ENCODE assay signal across 14 cellular contexts in the genomic region with DNA sequence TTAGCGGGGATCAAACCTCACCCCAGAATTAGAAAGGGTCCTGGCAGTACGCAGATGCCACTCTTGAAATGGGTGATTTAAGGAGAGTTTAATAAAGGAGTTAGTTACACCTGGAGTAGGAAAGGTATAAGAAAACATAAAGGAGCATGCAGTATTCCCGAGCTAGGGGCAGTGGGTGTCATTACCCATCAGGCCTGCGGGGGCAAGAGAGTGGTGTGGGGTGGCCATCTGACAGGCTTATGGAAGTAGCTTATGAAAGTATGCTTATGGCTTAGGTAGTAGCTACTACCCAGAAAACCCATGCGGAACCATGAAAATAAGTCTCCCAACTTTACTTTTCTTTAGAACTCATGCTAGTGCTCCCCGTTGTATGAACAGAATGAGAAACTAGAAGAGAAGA.
DNase-seq lines count a peak whose midpoint lies in the region; ATAC-seq and TF ChIP-seq lines count a peak whose summit lies in the region.
"Had no signal": no experiment of that assay in that cellular context is flagged by ENCODE, and none has a peak within 500 bp of the region (broad histone marks: within the 10 kb centered on the region; RNA-seq: fewer than 3 reads in every experiment).

No MANE protein-coding gene starts in this region.

- no peaks in the 10 kb centered on the region for H3K4me1 ChIP-seq in mesenchymal stem cell (ENCODE audit: control insufficient read depth, insufficient read depth, low read depth, low read length)
- H3K4me1 ChIP-seq: A549, lower lobe of right lung had no signal

- H3K4ac ChIP-seq in mesenchymal stem cell (ENCODE audit: low read depth in 1 of 2, low read length in 2 of 2) = no peak overlapping the region

- H3K14ac ChIP-seq in mesenchymal stem cell (ENCODE audit: low read length in 2 of 2) = no peak overlapping the region

- no peak overlapping the region for H2AFZ ChIP-seq in mesenchymal stem cell (ENCODE audit: low read depth, low read length)

- H3K9ac ChIP-seq in mesenchymal stem cell (ENCODE audit: low read length) = no peak overlapping the region

- no peaks in the 10 kb centered on the region for H3K9me3 ChIP-seq in mesenchymal stem cell (ENCODE audit: control insufficient read depth, low read length)
- H3K9me3 ChIP-seq: lower lobe of right lung had no signal

- DNase-seq in NCI-H82 (lab: John Stamatoyannopoulos, UW) (peak; percentile 30), NCI-H82 treated with DMSO at 0.1 percent for 48 hours (lab: John Stamatoyannopoulos, UW; ENCODE audit: unreplicated experiment) (no peak), HuH-7 (ENCODE audit: low spot score) (peak; percentile 29), choroid plexus epithelial cell (ENCODE audit: low read depth) (peak; percentile 2), neural crest cell (ENCODE audit: low read depth, low spot score) (no peak), mesenchymal stem cell (no peak), NCI-H345 treated with DMSO at 0.1 percent for 48 hours (lab: John Stamatoyannopoulos, UW; ENCODE audit: unreplicated experiment) (no peak)
- DNase-seq: DMS79 treated with DMSO at 0.1 percent for 48 hours; Karpas-422; lower lobe of right lung; nucleus accumbens; stimulated activated CD8-positive, alpha-beta memory T cell treated with anti-CD3 and anti-CD28 coated beads, Interleukin-4, amount 100 ng/mL, for 48 hours had no signal

- no peak overlapping the region for H4K8ac ChIP-seq in mesenchymal stem cell (ENCODE audit: low read length)

- H3K36me3 Mint-ChIP-seq in neural crest cell (ENCODE audit: low read depth) = peaks cover 2% of the 10 kb centered on the region

- H3K4me3 ChIP-seq in choroid plexus epithelial cell (ENCODE audit: low read depth, low read length) (no peak overlapping the region), mesenchymal stem cell (ENCODE audit: insufficient read depth in 1 of 2, low read depth in 1 of 2, low read length in 2 of 2) (no peak overlapping the region)
- H3K4me3 ChIP-seq: A549, lower lobe of right lung had no signal

- H2AK5ac ChIP-seq in mesenchymal stem cell (ENCODE audit: low read length, severe bottlenecking) = no peak overlapping the region

- no peak overlapping the region for H2BK15ac ChIP-seq in mesenchymal stem cell (ENCODE audit: low read depth, poor library complexity, severe bottlenecking)

- no peak overlapping the region for H2BK12ac ChIP-seq in mesenchymal stem cell (ENCODE audit: low read length in 2 of 2)

- no peak overlapping the region for H4K91ac ChIP-seq in mesenchymal stem cell (ENCODE audit: low read length)

- WGBS in mesenchymal stem cell = 76% methylated on average over 5 of the region's 6 CpGs

- ATAC-seq in HG03039 (IDR thresholded peaks at IDR 0.05; ENCODE audit: unreplicated experiment) = no peak
- ATAC-seq: A549, lower lobe of right lung had no signal

- H2BK120ac ChIP-seq in mesenchymal stem cell (ENCODE audit: low read depth, low read length) = no peak overlapping the region

- no peaks in the 10 kb centered on the region for H3K79me1 ChIP-seq in mesenchymal stem cell (replicated peaks; ENCODE audit: low read length, poor library complexity, severe bottlenecking)

- no peaks in the 10 kb centered on the region for H3K36me3 ChIP-seq in mesenchymal stem cell (ENCODE audit: control insufficient read depth in 1 of 2, insufficient read depth in 2 of 2, low read depth in 1 of 2, low read length in 2 of 2)
- H3K36me3 ChIP-seq: lower lobe of right lung had no signal

- H3K9me3 Mint-ChIP-seq in neural crest cell = peaks cover 6% of the 10 kb centered on the region

- no peak overlapping the region for H3K27ac Mint-ChIP-seq in neural crest cell (ENCODE audit: unreplicated experiment)

- peaks cover 19% of the 10 kb centered on the region for H3K4me1 Mint-ChIP-seq in neural crest cell

- no peak overlapping the region for H3K23ac ChIP-seq in mesenchymal stem cell (ENCODE audit: low read length in 2 of 2)

- no peaks in the 10 kb centered on the region for H3K27me3 Mint-ChIP-seq in neural crest cell (ENCODE audit: low read depth)

- H3K18ac ChIP-seq in mesenchymal stem cell (ENCODE audit: low read depth in 1 of 2, low read length in 2 of 2) = no peak overlapping the region

- H2BK5ac ChIP-seq in mesenchymal stem cell (ENCODE audit: low read depth, low read length, poor library complexity, severe bottlenecking) = no peak overlapping the region

- H3K4me2 ChIP-seq in mesenchymal stem cell (ENCODE audit: low read length, poor library complexity, severe bottlenecking) = no peak overlapping the region
- H3K4me2 ChIP-seq: A549 had no signal

- no peak overlapping the region for H3K27ac ChIP-seq in mesenchymal stem cell (ENCODE audit: low read length, poor library complexity, severe bottlenecking)
- H3K27ac ChIP-seq: A549, lower lobe of right lung had no signal

- H3K4me3 Mint-ChIP-seq in neural crest cell = no peak overlapping the region

- H3K27me3 ChIP-seq in mesenchymal stem cell (ENCODE audit: control insufficient read depth in 1 of 2, insufficient read depth in 1 of 2, low read length in 2 of 2) = no peaks in the 10 kb centered on the region

- TF ChIP-seq CTCF in choroid plexus epithelial cell (conservative IDR thresholded peaks at IDR 0.05; ENCODE audit: low read depth, low read length) = peak; percentile 36
- TF ChIP-seq CTCF in neural crest cell (conservative IDR thresholded peaks at IDR 0.05) = peak; percentile 48

Comparison
In these comparisons a context has a peak if more than half of its experiments do, and no peak if none do; other contexts are left out.
1. DNase-seq: peak in NCI-H82 (single experiment), HuH-7 (single experiment) and choroid plexus epithelial cell (single experiment); none in NCI-H82 treated with DMSO at 0.1 percent for 48 hours (single experiment), neural crest cell (single experiment), mesenchymal stem cell (single experiment) and NCI-H345 treated with DMSO at 0.1 percent for 48 hours (single experiment).